In genomic region chr16:1964506-1965471, GRCh38 we compare ENCODE assay signal across 8 cellular contexts. TPM values are rescaled to one million over a fixed set of nuclear protein-coding genes. Genes with fewer than 3 reads are reported as not detected.
DNase-seq lines count a peak whose midpoint lies in the region; ATAC-seq and TF ChIP-seq lines count a peak whose summit lies in the region.

RPS2 (minus strand) TSS chr16:1964826; CDS start chr16:1964625, 201 bp downstream.

- H3K27me3 ChIP-seq in prostate gland (replicated peaks; ENCODE audit: insufficient read depth) = no peaks in the 10 kb centered on the region

- TF ChIP-seq CTCF in GM13977 (IDR thresholded peaks at IDR 0.05; ENCODE audit: extremely low read depth, insufficient read depth, missing control alignments) (no peak), prostate gland (IDR thresholded peaks at IDR 0.05) (peak in 2 of 4 experiments; percentile 4 to 38)

- H3K4me3 ChIP-seq in prostate gland (peak within 1 kb of the TSS; percentile 86 to 99), urinary bladder (ENCODE audit: low read depth, low read length) (peak within 1 kb of the TSS; percentile 68)

- H3K4me1 ChIP-seq in prostate gland (replicated peaks) (peaks cover 8% of the 10 kb centered on the region), urinary bladder (ENCODE audit: insufficient read depth) (no peaks in the 10 kb centered on the region)

- under 1% methylated on average over 91 of the region's 104 CpGs for WGBS in prostate gland
- WGBS in urinary bladder = under 1% methylated on average over 104 of the region's 104 CpGs

- ATAC-seq in HG02885 (IDR thresholded peaks at IDR 0.05; ENCODE audit: poor library complexity, unreplicated experiment) (peak; percentile 82), T-helper 17 cell (peak; percentile 91), left cardiac atrium (peak; percentile 97)

- intact Hi-C loops in left cardiac atrium (cut with DNase I) (no loop called here), prostate gland (cut with DNase I) (no loop called here)

- no peaks in the 10 kb centered on the region for H3K9me3 ChIP-seq in T-helper 17 cell (ENCODE audit: control insufficient read depth, low read length, poor library complexity, severe bottlenecking)
- H3K9me3 ChIP-seq in prostate gland = no peaks in the 10 kb centered on the region

- TF ChIP-seq POLR2A in prostate gland (IDR thresholded peaks at IDR 0.05) = peak; percentile 74

- H3K36me3 Mint-ChIP-seq in T-helper 17 cell (ENCODE audit: low read depth) = peaks cover 4% of the 10 kb centered on the region

- in situ Hi-C loops in GM13977 (cut with MboI; ENCODE audit: low pct_unique_long_range_greater_than_20kb, low sequenced_read_pairs, unreplicated experiment) = no loop called here

- peak within 1 kb of the TSS; percentile 98 for H3K27ac Mint-ChIP-seq in T-helper 17 cell

- peak within 1 kb of the TSS; percentile 93 for H3K4me3 Mint-ChIP-seq in T-helper 17 cell

- H3K36me3 ChIP-seq in prostate gland (no peaks in the 10 kb centered on the region), urinary bladder (ENCODE audit: insufficient read depth) (no peaks in the 10 kb centered on the region)

- H3K27me3 Mint-ChIP-seq in T-helper 17 cell = no peaks in the 10 kb centered on the region

- DNase-seq in GM13977 (ENCODE audit: low spot score) (peak; percentile 100), NCI-H1694 treated with DMSO at 0.1 percent for 48 hours (lab: John Stamatoyannopoulos, UW) (peak; percentile 96), T-helper 17 cell (peak; percentile 96 to 99 (median 98)), amygdala (lab: John Stamatoyannopoulos, UW) (peak; percentile 48 to 100 (median 97)), left cardiac atrium (peak; percentile 99), prostate gland (ENCODE audit: low spot score) (peak; percentile 100)

- H3K4me1 Mint-ChIP-seq in T-helper 17 cell = peaks cover 45% of the 10 kb centered on the region

- H3K27ac ChIP-seq in prostate gland = peak within 1 kb of the TSS; percentile 85 to 95
- H3K27ac ChIP-seq in urinary bladder (ENCODE audit: low read depth) = peak within 1 kb of the TSS; percentile 90

RNA-seq across cellular contexts. Expression of gene RPS2, which starts in this region (rescaled TPM):
- total RNA-seq in T-helper 17 cell (1,000 to 10,000 TPM; 3,200 to 3,361 TPM), left cardiac atrium (1,000 to 10,000 TPM; 1,152 to 1,209 TPM), prostate gland (1,000 to 10,000 TPM; 2,046 to 2,467 TPM), urinary bladder (888 TPM)
- polyA plus RNA-seq in urinary bladder = 3,347 TPM

Comparison
In these comparisons a context has a peak if more than half of its experiments do, and no peak if none do; other contexts are left out.
1. Peak in every context shown above with its lines: DNase-seq, ATAC-seq, H3K4me3 ChIP-seq and H3K27ac ChIP-seq.